ENCODE assay signal across 11 cellular contexts in genomic region chrX:15930585-15930984, GRCh38.
DNase-seq lines count a peak whose midpoint lies in the region; TF ChIP-seq lines count a peak whose summit lies in the region.
"Had no signal": no experiment of that assay in that cellular context is flagged by ENCODE, and none has a peak within 500 bp of the region (broad histone marks: within the 10 kb centered on the region; RNA-seq: fewer than 3 reads in every experiment).

No MANE protein-coding gene starts in this region.

- peaks cover 55% of the 10 kb centered on the region for H3K4me1 Mint-ChIP-seq in nephron progenitor cell
- H3K4me1 Mint-ChIP-seq: activated CD4-positive, alpha-beta T cell treated with anti-CD3 and anti-CD28 coated beads, Interleukin-2, amount 10 ng/mL, durations not matched to agents 24 days and 14 days had no signal

- TF ChIP-seq CTCF in GM13976 (IDR thresholded peaks at IDR 0.05; ENCODE audit: borderline replicate concordance, control extremely low read depth, extremely low read depth, insufficient read depth, missing control alignments) = no peak
- peak; percentile 37 for TF ChIP-seq CTCF in epithelial cell of esophagus (IDR thresholded peaks at IDR 0.05; ENCODE audit: insufficient read depth, low read depth, low read length, missing control alignments)
- no peak for TF ChIP-seq CTCF in nephron progenitor cell (IDR thresholded peaks at IDR 0.05)

- DNase-seq in A172 (ENCODE audit: low spot score) (peak; percentile 56), GM13976 (ENCODE audit: low spot score) (peak; percentile 16), NCI-H526 (lab: John Stamatoyannopoulos, UW) (peak; percentile 58 to 71), epithelial cell of esophagus (ENCODE audit: low read depth) (peak; percentile 46), medulla oblongata (ENCODE audit: extremely low spot score) (no peak), germinal center (ENCODE audit: low spot score) (no peak), nephron progenitor cell (no peak)
- DNase-seq in stimulated activated CD4-positive, alpha-beta T cell treated with anti-CD3 and anti-CD28 coated beads, Interleukin-4, amount 100 ng/mL, for 1 hour = no peak
- DNase-seq: activated CD4-positive, alpha-beta T cell treated with anti-CD3 and anti-CD28 coated beads, Interleukin-2, amount 10 ng/mL, durations not matched to agents 24 days and 14 days; glutamatergic neuron; stimulated activated CD4-positive, alpha-beta T cell treated with anti-CD3 and anti-CD28 coated beads, Interleukin-1b, Interleukin-23, amount 100 ng/mL, for 48 hours had no signal

- H3K9me3 Mint-ChIP-seq in nephron progenitor cell = peaks cover 4% of the 10 kb centered on the region
- H3K9me3 Mint-ChIP-seq: activated CD4-positive, alpha-beta T cell treated with anti-CD3 and anti-CD28 coated beads, Interleukin-2, amount 10 ng/mL, durations not matched to agents 24 days and 14 days had no signal

- H3K27me3 Mint-ChIP-seq in nephron progenitor cell (ENCODE audit: low read depth, poor library complexity) = peaks cover 3% of the 10 kb centered on the region

- no peak overlapping the region for H3K4me3 Mint-ChIP-seq in nephron progenitor cell
- H3K4me3 Mint-ChIP-seq: activated CD4-positive, alpha-beta T cell treated with anti-CD3 and anti-CD28 coated beads, Interleukin-2, amount 10 ng/mL, durations not matched to agents 24 days and 14 days had no signal

- no peak overlapping the region for H3K27ac Mint-ChIP-seq in nephron progenitor cell
- H3K27ac Mint-ChIP-seq: activated CD4-positive, alpha-beta T cell treated with anti-CD3 and anti-CD28 coated beads, Interleukin-2, amount 10 ng/mL, durations not matched to agents 24 days and 14 days had no signal

- no peaks in the 10 kb centered on the region for H3K36me3 Mint-ChIP-seq in nephron progenitor cell (ENCODE audit: low read depth)

- in situ Hi-C loops in GM13976 (cut with MboI; ENCODE audit: low sequenced_read_pairs, unreplicated experiment) = no loop called here

- no peak overlapping the region for H3K4me3 ChIP-seq in epithelial cell of esophagus (ENCODE audit: low read length)

Comparison
In these comparisons a context has a peak if more than half of its experiments do, and no peak if none do; other contexts are left out.
1. DNase-seq: peak in A172 (single experiment), GM13976 (single experiment), NCI-H526 (2 of 2) and epithelial cell of esophagus (single experiment); none in stimulated activated CD4-positive, alpha-beta T cell treated with anti-CD3 and anti-CD28 coated beads, Interleukin-4, amount 100 ng/mL, for 1 hour (single experiment), medulla oblongata (single experiment), germinal center (single experiment) and nephron progenitor cell (single experiment).